ENCODE assay signal across 1 cellular context in genomic region chr7:102296514-102296913, GRCh38.
A peak's percentile ranks its signal among the peaks of the same experiment; 100 is the strongest.
TF ChIP-seq lines count a peak whose summit lies in the region.

No MANE protein-coding gene starts in this region.

TF ChIP-seq in GM12878, 131 proteins besides CTCF, POLR2A, EP300 and RAD21:
- TF ChIP-seq, protein P1, sequence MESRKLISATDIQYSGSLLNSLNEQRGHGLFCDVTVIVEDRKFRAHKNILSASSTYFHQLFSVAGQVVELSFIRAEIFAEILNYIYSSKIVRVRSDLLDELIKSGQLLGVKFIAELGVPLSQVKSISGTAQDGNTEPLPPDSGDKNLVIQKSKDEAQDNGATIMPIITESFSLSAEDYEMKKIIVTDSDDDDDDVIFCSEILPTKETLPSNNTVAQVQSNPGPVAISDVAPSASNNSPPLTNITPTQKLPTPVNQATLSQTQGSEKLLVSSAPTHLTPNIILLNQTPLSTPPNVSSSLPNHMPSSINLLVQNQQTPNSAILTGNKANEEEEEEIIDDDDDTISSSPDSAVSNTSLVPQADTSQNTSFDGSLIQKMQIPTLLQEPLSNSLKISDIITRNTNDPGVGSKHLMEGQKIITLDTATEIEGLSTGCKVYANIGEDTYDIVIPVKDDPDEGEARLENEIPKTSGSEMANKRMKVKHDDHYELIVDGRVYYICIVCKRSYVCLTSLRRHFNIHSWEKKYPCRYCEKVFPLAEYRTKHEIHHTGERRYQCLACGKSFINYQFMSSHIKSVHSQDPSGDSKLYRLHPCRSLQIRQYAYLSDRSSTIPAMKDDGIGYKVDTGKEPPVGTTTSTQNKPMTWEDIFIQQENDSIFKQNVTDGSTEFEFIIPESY (IDR thresholded peaks at IDR 0.05) = no peak
- no peak for TF ChIP-seq ZZZ3 (IDR thresholded peaks at IDR 0.05; ENCODE audit: control insufficient read depth, insufficient read length, low read depth)
- 0 out of 2 replicates have a peak, but pooled peaks have one; percentile 43 for TF ChIP-seq IKZF1 (conservative IDR thresholded peaks at IDR 0.05)
- TF ChIP-seq SIN3A (IDR thresholded peaks at IDR 0.05; ENCODE audit: low read depth, low read length) = no peak
- TF ChIP-seq CHD2 (IDR thresholded peaks at IDR 0.05; ENCODE audit: borderline replicate concordance, low read depth, low read length) = no peak
- no peak for TF ChIP-seq FOXM1 (IDR thresholded peaks at IDR 0.05; ENCODE audit: low read depth, low read length)
- TF ChIP-seq HCFC1 (IDR thresholded peaks at IDR 0.05; ENCODE audit: low read length) = no peak
- TF ChIP-seq RAD51 (IDR thresholded peaks at IDR 0.05) = no peak
- peak; percentile 36 to 51 for TF ChIP-seq IKZF2 (IDR thresholded peaks at IDR 0.05)
- no peak for TF ChIP-seq ZNF384 (IDR thresholded peaks at IDR 0.05; ENCODE audit: borderline replicate concordance, low read depth, low read length)
